Comparison of ENCODE assay signal across 22 cellular contexts in the genomic region with DNA sequence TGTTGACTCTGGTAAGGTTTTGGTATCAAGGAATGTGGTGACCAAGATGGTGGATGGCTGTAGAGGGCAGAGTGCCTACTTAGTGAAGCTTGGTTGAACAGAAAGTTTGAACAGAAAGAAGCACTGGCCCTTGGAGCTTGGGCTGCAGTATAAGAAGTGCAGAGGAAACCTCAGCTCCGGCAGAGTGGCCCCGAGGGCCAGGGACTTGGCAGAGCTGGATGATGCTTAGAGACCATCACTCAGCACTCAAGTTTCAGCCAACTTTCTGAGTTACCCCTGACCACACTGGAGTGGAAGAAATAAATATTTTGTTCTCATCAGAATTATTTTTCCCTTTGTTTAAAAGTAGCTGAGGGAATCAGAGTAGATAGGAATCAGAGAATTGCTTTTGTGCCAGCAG.
DNase-seq lines count a peak whose midpoint lies in the region; ATAC-seq and TF ChIP-seq lines count a peak whose summit lies in the region.
"Had no signal": no experiment of that assay in that cellular context is flagged by ENCODE, and none has a peak within 500 bp of the region (broad histone marks: within the 10 kb centered on the region; RNA-seq: fewer than 3 reads in every experiment).

No MANE protein-coding gene starts in this region.

- H3K36me3 Mint-ChIP-seq in MCF 10A (ENCODE audit: insufficient read depth, unreplicated experiment): no peaks in the 10 kb centered on the region

- CTCF ChIA-PET in MCF 10A (lab: Yijun Ruan, JAX): interaction anchor here (0.8 to 2.8 kb wide), 14 partner anchors 12 to 635 kb away, joined by 3 to 17 read pairs (median 8); no protein-coding TSS in a partner anchor

- DNase-seq in breast epithelium (ENCODE audit: low spot score in 2 of 2) (no peak), MCF 10A (ENCODE audit: unreplicated experiment) (no peak), hepatocyte (ENCODE audit: low spot score) (no peak), sigmoid colon (no peak), posterior cingulate gyrus (no peak), AML-193 (lab: John Stamatoyannopoulos, UW) (no peak), T-helper 2 cell (no peak)
- DNase-seq: CD4-positive, alpha-beta T cell; Kasumi-1; MG63; NCI-H1105 treated with DMSO at 0.1 percent for 48 hours; NCI-H146; NCI-H2029; NCI-H446; NCI-H524 treated with DMSO at 0.1 percent for 48 hours; NCI-H774; NK-92 treated with Interleukin-12 subunit alpha and Interleukin-12 subunit beta, amount 100 ng/mL, for 24 hours; Right ventricle myocardium superior had no signal

- no peak overlapping the region for H2AFZ ChIP-seq in hepatocyte

- H3K27ac ChIP-seq in breast epithelium: peak overlapping the region; percentile 14 to 39
- H3K27ac ChIP-seq in hepatocyte: no peak overlapping the region
- H3K27ac ChIP-seq in sigmoid colon: peak overlapping the region in 3 of 4 donors; percentile 53 to 74 (median 68)
- H3K27ac ChIP-seq: BLaER1 treated with 17β-estradiol and CSF1 and Interleukin-3, amounts not matched to agents 10 nM and 100 nM; SJSA1 had no signal

- no peaks in the 10 kb centered on the region for H3K27me3 Mint-ChIP-seq in MCF 10A (ENCODE audit: insufficient read depth, unreplicated experiment)
- H3K27me3 Mint-ChIP-seq: CD4-positive, alpha-beta T cell had no signal

- H3K4me3 ChIP-seq in breast epithelium (no peak overlapping the region), hepatocyte (no peak overlapping the region), sigmoid colon (no peak overlapping the region)
- H3K4me3 ChIP-seq: BLaER1 treated with 17β-estradiol and CSF1 and Interleukin-3, amounts not matched to agents 10 nM and 100 nM; K562; MG63; SJSA1 had no signal

- POLR2A ChIA-PET in MCF 10A (lab: Yijun Ruan, JAX): interaction anchor here (0.6 to 1.9 kb wide), 8 partner anchors 15 to 673 kb away, joined by 3 to 12 read pairs (median 4); a partner anchor contains a TSS

- H3K9me3 ChIP-seq in breast epithelium: peaks cover 7 to 12% of the 10 kb centered on the region in 2 donors
- no peaks in the 10 kb centered on the region for H3K9me3 ChIP-seq in hepatocyte (ENCODE audit: low read depth)
- H3K9me3 ChIP-seq in sigmoid colon: peaks cover 0 to 4% (median 2%) of the 10 kb centered on the region in 4 donors
- H3K9me3 ChIP-seq: SJSA1 had no signal

- no peak for ATAC-seq in GM18861 (IDR thresholded peaks at IDR 0.05; ENCODE audit: unreplicated experiment)
- ATAC-seq: K562 had no signal

- intact Hi-C loops in breast epithelium (cut with DNase I; ENCODE audit: low total_unique reads): no loop called here
- intact Hi-C loops in MCF 10A (cut with micrococcal nuclease): loop anchor here (1.0 to 10.0 kb wide), 3 partner anchors 310 to 635 kb away; no protein-coding TSS in a partner anchor
- intact Hi-C loops in sigmoid colon (cut with DNase I): loop anchor here (2.0 to 10.0 kb wide), 6 partner anchors 117 to 632 kb away; a partner anchor contains a TSS
- intact Hi-C loops in posterior cingulate gyrus (cut with DNase I): no loop called here

- no peak for TF ChIP-seq EP300 in sigmoid colon (IDR thresholded peaks at IDR 0.05)

- H3K79me2 ChIP-seq in hepatocyte: no peaks in the 10 kb centered on the region

- H3K27me3 ChIP-seq in breast epithelium: no peaks in the 10 kb centered on the region
- no peaks in the 10 kb centered on the region for H3K27me3 ChIP-seq in hepatocyte
- no peaks in the 10 kb centered on the region for H3K27me3 ChIP-seq in sigmoid colon
- H3K27me3 ChIP-seq: BLaER1 treated with 17β-estradiol and CSF1 and Interleukin-3, amounts not matched to agents 10 nM and 100 nM; MG63; SJSA1 had no signal

- peak overlapping the region; percentile 2 for H3K4me2 ChIP-seq in hepatocyte
- H3K4me2 ChIP-seq: BLaER1 treated with 17β-estradiol and CSF1 and Interleukin-3, amounts not matched to agents 10 nM and 100 nM had no signal

- H3K36me3 ChIP-seq in breast epithelium: no peaks in the 10 kb centered on the region
- H3K36me3 ChIP-seq in hepatocyte (replicated peaks; ENCODE audit: insufficient read depth, low read depth): no peaks in the 10 kb centered on the region
- no peaks in the 10 kb centered on the region for H3K36me3 ChIP-seq in sigmoid colon
- H3K36me3 ChIP-seq: BLaER1 treated with 17β-estradiol and CSF1 and Interleukin-3, amounts not matched to agents 10 nM and 100 nM; MG63; SJSA1 had no signal

- no peak overlapping the region for H3K27ac Mint-ChIP-seq in MCF 10A (ENCODE audit: low read depth, unreplicated experiment)
- H3K27ac Mint-ChIP-seq: CD4-positive, alpha-beta T cell had no signal

- H4K20me1 ChIP-seq in hepatocyte (ENCODE audit: insufficient read depth, poor library complexity, severe bottlenecking): no peaks in the 10 kb centered on the region
- H4K20me1 ChIP-seq: BLaER1 treated with 17β-estradiol and CSF1 and Interleukin-3, amounts not matched to agents 10 nM and 100 nM had no signal

- H3K4me3 Mint-ChIP-seq in MCF 10A (ENCODE audit: unreplicated experiment): no peak overlapping the region
- H3K4me3 Mint-ChIP-seq: CD4-positive, alpha-beta T cell had no signal

- no TSS peak for BruUV-seq in MCF 10A (replicated peaks; lab: Mats Ljungman, UMichigan)

- H3K4me1 Mint-ChIP-seq in MCF 10A (ENCODE audit: insufficient read depth, unreplicated experiment): peaks cover 15% of the 10 kb centered on the region

- WGBS in hepatocyte (ENCODE audit: low lambda C conversion rate, missing lambda C conversion rate): 55% methylated on average over 2 of the region's 2 CpGs
- WGBS in sigmoid colon, 2 donors: 60 to 82% methylated on average over 2 of the region's 2 CpGs

- TF ChIP-seq CTCF in breast epithelium (IDR thresholded peaks at IDR 0.05) (no peak), MCF 10A (IDR thresholded peaks at IDR 0.05; ENCODE audit: unreplicated experiment) (no peak), hepatocyte (IDR thresholded peaks at IDR 0.05; ENCODE audit: poor library complexity) (no peak), sigmoid colon (IDR thresholded peaks at IDR 0.05) (no peak)

- H3K9me2 ChIP-seq in hepatocyte (replicated peaks; ENCODE audit: insufficient read depth): no peaks in the 10 kb centered on the region

- TF ChIP-seq POLR2A in breast epithelium (IDR thresholded peaks at IDR 0.05) (no peak), sigmoid colon (IDR thresholded peaks at IDR 0.05) (no peak)

- peaks cover 14% of the 10 kb centered on the region for H3K9me3 Mint-ChIP-seq in MCF 10A (ENCODE audit: unreplicated experiment)

- H3K4me1 ChIP-seq in breast epithelium (peaks cover 0 to 8% of the 10 kb centered on the region in 2 donors), hepatocyte (ENCODE audit: insufficient read depth) (peaks cover 36% of the 10 kb centered on the region), sigmoid colon (peaks cover 0 to 58% (median 45%) of the 10 kb centered on the region in 4 donors)
- H3K4me1 ChIP-seq: SJSA1 had no signal

Comparison
In these comparisons a context has a peak if more than half of its experiments do, and no peak if none do; other contexts are left out.
1. intact Hi-C loops: an anchor here in MCF 10A (1.0 to 10.0 kb wide) and sigmoid colon (2.0 to 10.0 kb wide); none called in breast epithelium and posterior cingulate gyrus.